In the genomic region with DNA sequence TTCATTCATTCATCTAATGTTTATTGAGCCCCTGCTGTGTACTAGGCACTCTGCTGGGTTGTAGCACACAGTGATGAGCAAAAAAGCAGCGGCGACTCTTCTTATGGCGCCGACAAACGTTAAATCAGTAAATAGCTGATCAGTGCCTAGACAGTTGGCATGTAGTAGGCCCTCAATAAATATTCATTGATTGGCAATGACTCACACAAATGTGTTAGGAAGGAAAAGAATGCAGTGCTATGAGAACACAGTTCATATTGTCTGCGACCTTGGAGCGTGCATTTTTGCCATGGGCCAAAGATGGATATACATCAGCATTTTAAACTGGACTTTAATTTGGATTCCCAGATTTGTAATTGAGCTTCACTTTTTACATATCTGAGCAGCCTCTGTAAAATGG, we compare ENCODE assay signal across 21 cellular contexts. TPM values are rescaled to one million over a fixed set of nuclear protein-coding genes. Genes with fewer than 3 reads are reported as not detected.
DNase-seq lines count a peak whose midpoint lies in the region; ATAC-seq and TF ChIP-seq lines count a peak whose summit lies in the region.
"Had no signal": no experiment of that assay in that cellular context is flagged by ENCODE, and none has a peak within 500 bp of the region (broad histone marks: within the 10 kb centered on the region; RNA-seq: fewer than 3 reads in every experiment).

No MANE protein-coding gene starts in this region.

- H3K27ac ChIP-seq in DOHH2 (ENCODE audit: low read depth, low read length) (no peak overlapping the region), MM.1S (ENCODE audit: low read length) (no peak overlapping the region), trophoblast cell (ENCODE audit: low read depth, low read length) (no peak overlapping the region), spleen (no peak overlapping the region)
- H3K27ac ChIP-seq: C4-2B, KMS-11 had no signal

- H3F3A ChIP-seq in DOHH2 (ENCODE audit: control insufficient read depth, insufficient read depth) (peaks cover 18% of the 10 kb centered on the region), MM.1S (ENCODE audit: insufficient read depth, low read length) (peaks cover 19% of the 10 kb centered on the region)

- H3K36me3 Mint-ChIP-seq in chondrocyte (ENCODE audit: low read depth): peaks cover 3% of the 10 kb centered on the region

- H3K23ac ChIP-seq in trophoblast cell (ENCODE audit: low read length): no peak overlapping the region

- no CpG with 5 or more reads among the region's 7 CpGs for WGBS in trophoblast cell (ENCODE audit: extremely low coverage, insufficient coverage, insufficient read length)
- 90 to 96% (median 94%) methylated on average over 7 of the region's 7 CpGs for WGBS in spleen, 5 donors

- TF ChIP-seq CTCF in DOHH2 (IDR thresholded peaks at IDR 0.05; ENCODE audit: low read depth, low read length, poor library complexity, severe bottlenecking): no peak
- TF ChIP-seq CTCF in MM.1S (IDR thresholded peaks at IDR 0.05; ENCODE audit: low read length): no peak
- no peak for TF ChIP-seq CTCF in chondrocyte (IDR thresholded peaks at IDR 0.05)
- TF ChIP-seq CTCF in spleen (IDR thresholded peaks at IDR 0.05 in 8 of 11, conservative IDR thresholded peaks at IDR 0.05 in 3 of 11): no peak

- no peaks in the 10 kb centered on the region for H3K9me2 ChIP-seq in DOHH2 (replicated peaks; ENCODE audit: control insufficient read depth, low read length)
- no peaks in the 10 kb centered on the region for H3K9me2 ChIP-seq in MM.1S (replicated peaks; ENCODE audit: insufficient read depth, low read length)

- no peak overlapping the region for H4K12ac ChIP-seq in trophoblast cell (ENCODE audit: low read depth, low read length)

- H3K27me3 Mint-ChIP-seq in chondrocyte (ENCODE audit: low read depth): no peaks in the 10 kb centered on the region

- H3K18ac ChIP-seq in trophoblast cell (ENCODE audit: low read length): no peak overlapping the region

- no peak overlapping the region for H3K9ac ChIP-seq in MM.1S (ENCODE audit: low read length)
- no peak overlapping the region for H3K9ac ChIP-seq in trophoblast cell (ENCODE audit: low read length)
- H3K9ac ChIP-seq: KMS-11 had no signal

- H4K8ac ChIP-seq in trophoblast cell (ENCODE audit: low read depth, low read length): no peak overlapping the region

- intact Hi-C loops in spleen (cut with DNase I; ENCODE audit: low total_unique reads): no loop called here

- H4K20me1 ChIP-seq in DOHH2 (ENCODE audit: control insufficient read depth, insufficient read depth, low read depth, low read length): peaks cover 62% of the 10 kb centered on the region
- H4K20me1 ChIP-seq in MM.1S (ENCODE audit: insufficient read depth, low read length): peaks cover 55% of the 10 kb centered on the region

- H2AFZ ChIP-seq in MM.1S (ENCODE audit: low read length): no peak overlapping the region
- no peak overlapping the region for H2AFZ ChIP-seq in trophoblast cell (ENCODE audit: insufficient read depth, low read length, poor library complexity)

- peaks cover 71% of the 10 kb centered on the region for H3K4me1 Mint-ChIP-seq in chondrocyte (ENCODE audit: low read depth)

- peaks cover 84% of the 10 kb centered on the region for H3K36me3 ChIP-seq in DOHH2 (ENCODE audit: control insufficient read depth, low read length)
- H3K36me3 ChIP-seq in MM.1S (replicated peaks; ENCODE audit: insufficient read depth, low read length): peaks cover 4% of the 10 kb centered on the region; the same call in 1 of the 2 replicates
- H3K36me3 ChIP-seq in trophoblast cell (ENCODE audit: control insufficient read depth in 1 of 2, insufficient read depth in 2 of 2, low read length in 2 of 2): peaks cover 5% of the 10 kb centered on the region in 2 experiments
- peaks cover 0 to 27% (median 6%) of the 10 kb centered on the region in 6 donors for H3K36me3 ChIP-seq in spleen

- no peak for TF ChIP-seq POLR2A in spleen (IDR thresholded peaks at IDR 0.05)

- no peak overlapping the region for H3K4me3 Mint-ChIP-seq in chondrocyte (ENCODE audit: unreplicated experiment)

- H2BK5ac ChIP-seq in trophoblast cell (ENCODE audit: low read depth, low read length, poor library complexity): no peak overlapping the region

- H3K79me1 ChIP-seq in trophoblast cell (ENCODE audit: low read length): peaks cover 10% of the 10 kb centered on the region

- no peak overlapping the region for H4K91ac ChIP-seq in trophoblast cell (ENCODE audit: low read depth, low read length)

- H3K27me3 ChIP-seq in DOHH2 (ENCODE audit: control insufficient read depth, low read length): no peaks in the 10 kb centered on the region
- H3K27me3 ChIP-seq in MM.1S (replicated peaks; ENCODE audit: insufficient read depth, low read length): no peaks in the 10 kb centered on the region
- H3K27me3 ChIP-seq in trophoblast cell (ENCODE audit: insufficient read depth, low read length): no peaks in the 10 kb centered on the region
- H3K27me3 ChIP-seq in spleen (replicated peaks in 1 of 7): no peaks in the 10 kb centered on the region

- H3K27ac Mint-ChIP-seq in chondrocyte (ENCODE audit: unreplicated experiment): peak overlapping the region; percentile 60
- H3K27ac Mint-ChIP-seq: T-helper 2 cell treated with Interferon-gamma antibody and Interleukin-4, amounts not matched to agents 5 μg/mL and 100 μg/mL, for 36 hours had no signal

- H3K4me1 ChIP-seq in DOHH2 (ENCODE audit: control insufficient read depth, low read length) (peaks cover 82% of the 10 kb centered on the region), MM.1S (ENCODE audit: low read length) (peaks cover 43% of the 10 kb centered on the region), trophoblast cell (ENCODE audit: control insufficient read depth in 1 of 2, insufficient read depth in 2 of 2, low read length in 2 of 2) (peaks cover 2 to 6% of the 10 kb centered on the region in 2 experiments), spleen (peaks cover 47 to 90% (median 81%) of the 10 kb centered on the region in 6 donors)

- no peak for DNase-seq in MM.1S
- no peak for DNase-seq in chondrocyte (ENCODE audit: low spot score)
- DNase-seq in trophoblast cell: no peak
- DNase-seq in SW 1271 (lab: John Stamatoyannopoulos, UW): no peak
- DNase-seq in spleen: no peak
- no peak for DNase-seq in NCI-H187 (lab: John Stamatoyannopoulos, UW)
- DNase-seq: activated CD4-positive, alpha-beta T cell treated with anti-CD3 and anti-CD28 coated beads, Interleukin-2, amount 50 U/mL, for 4 hours; activated effector memory CD4-positive, alpha-beta T cell treated with Interleukin-2 at 50 U/mL for 16 hours; GF-D8; glutamatergic neuron; kidney; NCI-H1694; NCI-H524 treated with DMSO at 0.1 percent for 48 hours; retina; stimulated activated naive CD4-positive, alpha-beta T cell treated with Interleukin-2 at 50 U/mL for 16 hours had no signal

- peaks cover 93% of the 10 kb centered on the region for H3K79me2 ChIP-seq in DOHH2 (ENCODE audit: control insufficient read depth, low read length)
- peaks cover 75% of the 10 kb centered on the region for H3K79me2 ChIP-seq in MM.1S (ENCODE audit: low read length)
- H3K79me2 ChIP-seq in trophoblast cell (ENCODE audit: control insufficient read depth, insufficient read depth, low read length, poor library complexity): peaks cover 22% of the 10 kb centered on the region

- H3K9me3 ChIP-seq in DOHH2 (ENCODE audit: control insufficient read depth, insufficient read depth, low read length) (no peaks in the 10 kb centered on the region), MM.1S (replicated peaks; ENCODE audit: insufficient read depth, low read length) (no peaks in the 10 kb centered on the region), trophoblast cell (ENCODE audit: insufficient read depth, low read depth, low read length) (no peaks in the 10 kb centered on the region), spleen (no peaks in the 10 kb centered on the region)
- H3K9me3 ChIP-seq: HAP-1 had no signal

- no peak for ATAC-seq in GM21737 (IDR thresholded peaks at IDR 0.05; ENCODE audit: unreplicated experiment)

- H3K4me2 ChIP-seq in DOHH2 (ENCODE audit: low read length): peak overlapping the region; percentile 68
- peak overlapping the region; percentile 86; the same call in 1 of the 2 replicates for H3K4me2 ChIP-seq in MM.1S (ENCODE audit: low read depth, low read length)
- no peak overlapping the region for H3K4me2 ChIP-seq in trophoblast cell (ENCODE audit: low read length)

- H2AK5ac ChIP-seq in trophoblast cell (ENCODE audit: low read length): no peak overlapping the region

- H3K4ac ChIP-seq in trophoblast cell (ENCODE audit: low read depth, low read length): peak overlapping the region; percentile 68

- H2BK120ac ChIP-seq in trophoblast cell (ENCODE audit: insufficient read depth, low read length, poor library complexity): no peak overlapping the region

- H3K14ac ChIP-seq in trophoblast cell (ENCODE audit: low read length): no peak overlapping the region

- H3K4me3 ChIP-seq in DOHH2 (ENCODE audit: low read length): peak overlapping the region; percentile 76
- H3K4me3 ChIP-seq in MM.1S (ENCODE audit: low read length): no peak overlapping the region
- no peak overlapping the region for H3K4me3 ChIP-seq in trophoblast cell (ENCODE audit: low read depth, low read length)
- peak overlapping the region in 1 of 8 donors; percentile 3 for H3K4me3 ChIP-seq in spleen
- H3K4me3 ChIP-seq: HAP-1 had no signal

- no peak overlapping the region for H2BK12ac ChIP-seq in trophoblast cell (ENCODE audit: low read length)

- H3K9me3 Mint-ChIP-seq in chondrocyte (ENCODE audit: low read depth): no peaks in the 10 kb centered on the region
- H3K9me3 Mint-ChIP-seq: T-helper 2 cell treated with Interferon-gamma antibody and Interleukin-4, amounts not matched to agents 5 μg/mL and 100 μg/mL, for 36 hours had no signal

RNA-seq across cellular contexts. Expression of gene PRDM2, which starts 52.0 kb away (rescaled TPM):
- total RNA-seq in chondrocyte: 35.6 to 46.8 TPM (median 36.8 TPM) in 3 replicates
- 23.8 TPM in 2 replicates for polyA plus RNA-seq in trophoblast cell (2013)
- total RNA-seq in spleen: 10 to 100 TPM; 54.7 to 75.7 (median 63.4) TPM
- 10 to 100 TPM; 12.0 to 17.5 (median 15.5) TPM for polyA plus RNA-seq in spleen
